ENCODE assay signal across 19 cellular contexts in genomic region chr19:579842-580155, GRCh38. TPM values are rescaled to one million over a fixed set of nuclear protein-coding genes. Genes with fewer than 3 reads are reported as not detected.
DNase-seq lines count a peak whose midpoint lies in the region; ATAC-seq, FAIRE-seq and TF ChIP-seq lines count a peak whose summit lies in the region.
"Had no signal": no experiment of that assay in that cellular context is flagged by ENCODE, and none has a peak within 500 bp of the region (broad histone marks: within the 10 kb centered on the region; RNA-seq: fewer than 3 reads in every experiment).

No MANE protein-coding gene starts in this region.

- no peak for FAIRE-seq in H1 (lab: Jason Lieb, UNC)
- FAIRE-seq: D721Med, GM19239 had no signal

- no peak overlapping the region for H4K91ac ChIP-seq in H1 (replicated peaks; ENCODE audit: insufficient read length, low read length)

- H3K27me3 ChIP-seq in heart left ventricle (no peaks in the 10 kb centered on the region), H1 (replicated peaks in 1 of 4; ENCODE audit: control insufficient read depth in 3 of 4, extremely low read depth in 1 of 4, insufficient read depth in 3 of 4, low read length in 3 of 4) (no peaks in the 10 kb centered on the region)

- peak overlapping the region; percentile 29; the same call in 1 of the 2 replicates for H4K8ac ChIP-seq in H1 (ENCODE audit: extremely low read depth, insufficient read depth, low read length)

- H3K36me3 ChIP-seq in heart left ventricle, result peaks cover 0 to 67% (median 39%) of the 10 kb centered on the region in 9 donors
- peaks cover 10 to 48% (median 27%) of the 10 kb centered on the region in 4 experiments; a peak in 6 of 8 replicates for H3K36me3 ChIP-seq in H1 (ENCODE audit: control insufficient read depth in 2 of 4, insufficient read depth in 4 of 4, low read length in 3 of 4)

- peaks cover 44 to 52% of the 10 kb centered on the region in 2 experiments for H4K20me1 ChIP-seq in H1 (replicated peaks in 1 of 2; ENCODE audit: control insufficient read depth in 1 of 2, insufficient read depth in 2 of 2, low read length in 2 of 2)

- ATAC-seq in heart left ventricle (no peak), Right ventricle myocardium superior (ENCODE audit: poor library complexity) (no peak)
- ATAC-seq: CD8-positive, alpha-beta T cell had no signal

- no peak overlapping the region for H2BK120ac ChIP-seq in H1 (replicated peaks; ENCODE audit: low read depth, low read length)

- H3K4me3 ChIP-seq in heart left ventricle (no peak overlapping the region), H1 (ENCODE audit: extremely low read depth in 1 of 4, insufficient read depth in 2 of 4, low read depth in 3 of 4, low read length in 4 of 4) (no peak overlapping the region)
- H3K4me3 ChIP-seq: GM23248 had no signal

- POLR2A ChIA-PET in H1 (lab: Charles Lee; ENCODE audit: partially characterized antibody), result interaction anchor here (0.6 to 0.8 kb wide), 2 partner anchors 23 to 36 kb away, joined by 3 read pairs; partner anchors contain the start of gene GZMM

- H3K79me1 ChIP-seq in H1 (ENCODE audit: low read depth, low read length), result peaks cover 14% of the 10 kb centered on the region

- TF ChIP-seq EP300 in H1 (IDR thresholded peaks at IDR 0.05; ENCODE audit: borderline replicate concordance in 1 of 2, low read depth in 2 of 2, low read length in 2 of 2), result no peak

- H2BK15ac ChIP-seq in H1 (ENCODE audit: low read length), result no peak overlapping the region

- no peak overlapping the region for H2AK5ac ChIP-seq in H1 (ENCODE audit: low read depth, low read length)

- H3K9ac ChIP-seq in H1 (replicated peaks in 1 of 4; ENCODE audit: extremely low read depth in 1 of 4, low read depth in 3 of 4, low read length in 3 of 4), result no peak overlapping the region
- H3K9ac ChIP-seq: GM23248 had no signal

- H2AFZ ChIP-seq in H1 (ENCODE audit: low read length), result no peak overlapping the region
- H2AFZ ChIP-seq: GM23248 had no signal

- CTCF ChIA-PET in H1 (lab: Charles Lee; ENCODE audit: partially characterized antibody), result no interaction called here

- H2BK20ac ChIP-seq in H1 (ENCODE audit: low read length), result no peak overlapping the region

- H3K79me2 ChIP-seq in H1 (ENCODE audit: control insufficient read depth in 1 of 2, insufficient read depth in 2 of 2, low read length in 2 of 2), result peaks cover 36 to 58% of the 10 kb centered on the region in 2 experiments

- no peak overlapping the region for H3K4me2 ChIP-seq in H1 (ENCODE audit: insufficient read depth in 1 of 2, low read depth in 2 of 2, low read length in 2 of 2)

- H3K23me2 ChIP-seq in H1 (ENCODE audit: low read depth, low read length), result no peaks in the 10 kb centered on the region; the same call in 1 of the 2 replicates

- H4K5ac ChIP-seq in H1 (ENCODE audit: insufficient read length, low read depth, low read length), result no peak overlapping the region

- TF ChIP-seq CTCF in heart left ventricle (IDR thresholded peaks at IDR 0.05) (no peak), H1 (IDR thresholded peaks at IDR 0.05; ENCODE audit: control extremely low read depth in 1 of 3, insufficient read depth in 1 of 3, low read depth in 1 of 3, low read length in 3 of 3) (no peak)

- 51 to 80% (median 65%) methylated on average over 11 of the region's 11 CpGs for WGBS in heart left ventricle, 4 donors
- 91% methylated on average over 11 of the region's 11 CpGs; no CpG with 5 or more reads in 1 of the 2 experiments for WGBS in H1 (ENCODE audit: extremely low coverage in 1 of 2, insufficient coverage in 1 of 2, insufficient read length in 1 of 2, insufficient replicate concordance in 2 of 2, low coverage in 1 of 2, low lambda C conversion rate in 2 of 2, missing lambda C conversion rate in 1 of 2), 2 experiments

- H3K27ac ChIP-seq in heart left ventricle (peak overlapping the region in 8 of 12 donors; percentile 30 to 99 (median 43)), H1 (ENCODE audit: low read depth, low read length) (no peak overlapping the region), substantia nigra (ENCODE audit: low read depth, low read length, poor library complexity, severe bottlenecking) (peak overlapping the region; percentile 21)
- H3K27ac ChIP-seq: 22Rv1, GM23248, HL-60 had no signal

- H3K18ac ChIP-seq in H1 (ENCODE audit: extremely low read depth, low read length), result no peak overlapping the region

- no peak for TF ChIP-seq RAD21 in H1 (IDR thresholded peaks at IDR 0.05 in 1 of 2, conservative IDR thresholded peaks at IDR 0.05 in 1 of 2; ENCODE audit: low read depth in 2 of 2, low read length in 2 of 2)

- peak in 1 of 5 donors; percentile 59 for DNase-seq in heart left ventricle
- DNase-seq in Right ventricle myocardium superior, result no peak
- DNase-seq in H1 (ENCODE audit: low read depth in 1 of 2, low spot score in 2 of 2), result no peak
- DNase-seq in substantia nigra (lab: John Stamatoyannopoulos, UW), result no peak
- no peak for DNase-seq in activated T-cell treated with anti-CD3 and anti-CD28 coated beads, Interleukin-2, amount 50 U/mL, for 1 hour
- no peak for DNase-seq in NCI-H69 (lab: John Stamatoyannopoulos, UW)
- DNase-seq: CD8-positive, alpha-beta T cell; COR-L47; DMS153; DMS79 treated with DMSO at 0.1 percent for 48 hours; GDM1; GM23248; H7 had no signal

- no peak for TF ChIP-seq POLR2A in heart left ventricle (IDR thresholded peaks at IDR 0.05)
- TF ChIP-seq POLR2A in H1 (IDR thresholded peaks at IDR 0.05; ENCODE audit: control extremely low read depth in 1 of 2, low read depth in 2 of 2, low read length in 2 of 2), result no peak

- H3K9me3 ChIP-seq in heart left ventricle, result no peaks in the 10 kb centered on the region
- H3K9me3 ChIP-seq in H1 (ENCODE audit: insufficient read depth in 2 of 2, low read depth in 1 of 2, low read length in 1 of 2), result no peaks in the 10 kb centered on the region

- H3K4ac ChIP-seq in H1 (replicated peaks; ENCODE audit: insufficient read length, low read depth, low read length), result no peak overlapping the region

- H3K56ac ChIP-seq in H1 (replicated peaks; ENCODE audit: insufficient read length, low read depth, low read length), result no peak overlapping the region

- no peak overlapping the region for H2BK5ac ChIP-seq in H1 (ENCODE audit: low read depth, low read length)

- H3K14ac ChIP-seq in H1 (ENCODE audit: insufficient read length), result no peak overlapping the region

- H2BK12ac ChIP-seq in H1 (ENCODE audit: low read depth, low read length), result no peak overlapping the region

- peaks cover 3 to 87% (median 44%) of the 10 kb centered on the region in 12 donors for H3K4me1 ChIP-seq in heart left ventricle
- H3K4me1 ChIP-seq in H1 (replicated peaks in 1 of 4; ENCODE audit: control insufficient read depth in 3 of 4, insufficient read depth in 4 of 4, low read length in 3 of 4), result peaks cover 0 to 18% (median 9%) of the 10 kb centered on the region in 4 experiments; a peak in 5 of 7 replicates

- H3K23ac ChIP-seq in H1 (ENCODE audit: insufficient read length), result no peak overlapping the region

- intact Hi-C loops in heart left ventricle (cut with DNase I), result loop anchor here in 2 of 10 donors (5.0 to 10.0 kb wide), 2 partner anchors 53 to 155 kb away; partner anchors contain the start of gene POLRMT (in 1 of the 2)
- intact Hi-C loops in Right ventricle myocardium superior (cut with DNase I), result no loop called here

RNA-seq across cellular contexts. Expression of gene BSG, which starts 7.4 kb away (rescaled TPM):
- total RNA-seq in heart left ventricle (1,000 to 10,000 TPM; 1,160 to 2,590 (median 1,462) TPM), Right ventricle myocardium superior (1,928 TPM)
- polyA plus RNA-seq in heart left ventricle (1,000 to 10,000 TPM in 1 of 2 donors, 100 to 1,000 TPM in 1; 727 to 2,989 TPM), H1 (2011; rRNA removed) (1,055 and 1,381 TPM in 2 replicates)
- 726 and 743 TPM in 2 replicates for total RNA-seq in H1 (2021; fragmentation: NEBNext Ultra II Directional; extraction: Animal tissue kit (Norgen Biotek cat#: 25700))
- polyA plus RNA-seq in H1 (2011; cell fraction: cytosol; rRNA removed), result 777 TPM
- polyA plus RNA-seq in H1 (2011; cell fraction: nucleus; rRNA removed), result 835 TPM
- polyA plus RNA-seq in H1 (2012, experiment 1 of 2), result 563 to 829 TPM (median 731 TPM) in 4 replicates
- 1,009 TPM for polyA plus RNA-seq in H1 (2012, experiment 2 of 2)
- polyA plus RNA-seq in H1 (2013, experiment 1 of 2), result 1,327 TPM
- 1,362 TPM for polyA plus RNA-seq in H1 (2013, experiment 2 of 2)
- polyA minus RNA-seq in H1 (2011; rRNA and poly(A)+ RNA removed), result 300 and 353 TPM in 2 replicates
- polyA minus RNA-seq in H1 (2011; cell fraction: cytosol; rRNA and poly(A)+ RNA removed), result 459 TPM
- 278 TPM for polyA minus RNA-seq in H1 (2011; cell fraction: nucleus; rRNA and poly(A)+ RNA removed)

RNA-seq across cellular contexts. Expression of gene HCN2, which starts 9.9 kb away (rescaled TPM):
- 10 to 100 TPM in 7 of 9 donors, 1 to 10 TPM in 2; 4.1 to 27.4 (median 15.4) TPM for total RNA-seq in heart left ventricle
- polyA plus RNA-seq in heart left ventricle, result 10 to 100 TPM in 1 of 2 donors, 1 to 10 TPM in 1; 4.8 to 22.4 TPM
- 4.1 TPM for total RNA-seq in Right ventricle myocardium superior
- 3.6 and 4.0 TPM in 2 replicates for total RNA-seq in H1 (2021; fragmentation: NEBNext Ultra II Directional; extraction: Animal tissue kit (Norgen Biotek cat#: 25700))
- polyA plus RNA-seq in H1 (2011; rRNA removed), result 1.0 and 1.9 TPM in 2 replicates
- 1.3 TPM for polyA plus RNA-seq in H1 (2011; cell fraction: cytosol; rRNA removed)
- polyA plus RNA-seq in H1 (2011; cell fraction: nucleus; rRNA removed), result 3.2 TPM
- polyA plus RNA-seq in H1 (2012, experiment 1 of 2), result 1.6 to 4.6 TPM (median 3.9 TPM) in 4 replicates
- 2.2 TPM for polyA plus RNA-seq in H1 (2012, experiment 2 of 2)
- polyA plus RNA-seq in H1 (2013, experiment 1 of 2), result 3.0 TPM
- polyA plus RNA-seq in H1 (2013, experiment 2 of 2), result 3.2 TPM
- 1.6 and 4.2 TPM in 2 replicates for polyA minus RNA-seq in H1 (2011; rRNA and poly(A)+ RNA removed)
- polyA minus RNA-seq in H1 (2011; cell fraction: cytosol; rRNA and poly(A)+ RNA removed), result 2.5 TPM
- 1.4 TPM for polyA minus RNA-seq in H1 (2011; cell fraction: nucleus; rRNA and poly(A)+ RNA removed)
- polyA plus RNA-seq: CD14-positive monocyte had no signal

RNA-seq across cellular contexts. Expression of gene GZMM, which starts 35.9 kb away (rescaled TPM):
- total RNA-seq in heart left ventricle (1 to 10 TPM in 2 of 9 donors, under 1 TPM in 2, not detected in 5; 0.40 to 3.0 (median 0.87) TPM), Right ventricle myocardium superior (0.32 TPM)
- polyA plus RNA-seq in heart left ventricle (under 1 TPM; 0.12 to 0.34 TPM), H1 (2011; rRNA removed) (0.09 and 0.19 TPM in 2 replicates)
- total RNA-seq in H1 (2021; fragmentation: NEBNext Ultra II Directional; extraction: Animal tissue kit (Norgen Biotek cat#: 25700)), result 0.32 and 0.59 TPM in 2 replicates
- polyA plus RNA-seq in H1 (2011; cell fraction: cytosol; rRNA removed), result 0.26 TPM
- polyA plus RNA-seq in H1 (2011; cell fraction: nucleus; rRNA removed), result 0.91 TPM
- 0.20 to 0.40 TPM in 2 of 4 replicates, not detected in the others for polyA plus RNA-seq in H1 (2012, experiment 1 of 2)
- polyA plus RNA-seq in H1 (2012, experiment 2 of 2), result 0.45 TPM
- 0.12 TPM for polyA plus RNA-seq in H1 (2013, experiment 1 of 2)
- 0.22 TPM for polyA plus RNA-seq in H1 (2013, experiment 2 of 2)
- polyA minus RNA-seq in H1 (2011; rRNA and poly(A)+ RNA removed), result not detected in 2 replicates
- polyA minus RNA-seq in H1 (2011; cell fraction: cytosol; rRNA and poly(A)+ RNA removed), result not detected
- polyA minus RNA-seq in H1 (2011; cell fraction: nucleus; rRNA and poly(A)+ RNA removed), result not detected
- total RNA-seq: GM23248 had no signal
- polyA plus RNA-seq: BJ, GM23248 had no signal

RNA-seq across cellular contexts. Expression of gene CDC34, which starts 48.2 kb away (rescaled TPM):
- total RNA-seq in heart left ventricle (100 to 1,000 TPM in 3 of 9 donors, 10 to 100 TPM in 6; 61.9 to 200 (median 84.6) TPM), Right ventricle myocardium superior (86.3 TPM)
- polyA plus RNA-seq in heart left ventricle (100 to 1,000 TPM; 122 to 148 TPM), H1 (2011; rRNA removed) (95.9 and 152 TPM in 2 replicates)
- 129 and 133 TPM in 2 replicates for total RNA-seq in H1 (2021; fragmentation: NEBNext Ultra II Directional; extraction: Animal tissue kit (Norgen Biotek cat#: 25700))
- 118 TPM for polyA plus RNA-seq in H1 (2011; cell fraction: cytosol; rRNA removed)
- 164 TPM for polyA plus RNA-seq in H1 (2011; cell fraction: nucleus; rRNA removed)
- 96.1 to 118 TPM (median 105 TPM) in 4 replicates for polyA plus RNA-seq in H1 (2012, experiment 1 of 2)
- 88.6 TPM for polyA plus RNA-seq in H1 (2012, experiment 2 of 2)
- 91.1 TPM for polyA plus RNA-seq in H1 (2013, experiment 1 of 2)
- polyA plus RNA-seq in H1 (2013, experiment 2 of 2), result 90.3 TPM
- polyA minus RNA-seq in H1 (2011; rRNA and poly(A)+ RNA removed), result 24.6 and 40.1 TPM in 2 replicates
- polyA minus RNA-seq in H1 (2011; cell fraction: cytosol; rRNA and poly(A)+ RNA removed), result 50.3 TPM
- polyA minus RNA-seq in H1 (2011; cell fraction: nucleus; rRNA and poly(A)+ RNA removed), result 45.6 TPM

RNA-seq across cellular contexts. Expression of gene POLRMT, which starts 53.5 kb away (rescaled TPM):
- 10 to 100 TPM; 32.0 to 78.0 (median 41.5) TPM for total RNA-seq in heart left ventricle
- 10 to 100 TPM; 38.8 to 75.2 TPM for polyA plus RNA-seq in heart left ventricle
- total RNA-seq in Right ventricle myocardium superior, result 54.5 TPM
- total RNA-seq in H1 (2021; fragmentation: NEBNext Ultra II Directional; extraction: Animal tissue kit (Norgen Biotek cat#: 25700)), result 110 and 111 TPM in 2 replicates
- 93.0 and 119 TPM in 2 replicates for polyA plus RNA-seq in H1 (2011; rRNA removed)
- 84.7 TPM for polyA plus RNA-seq in H1 (2011; cell fraction: cytosol; rRNA removed)
- polyA plus RNA-seq in H1 (2011; cell fraction: nucleus; rRNA removed), result 444 TPM
- polyA plus RNA-seq in H1 (2012, experiment 1 of 2), result 84.6 to 159 TPM (median 148 TPM) in 4 replicates
- polyA plus RNA-seq in H1 (2012, experiment 2 of 2), result 84.5 TPM
- polyA plus RNA-seq in H1 (2013, experiment 1 of 2), result 105 TPM
- polyA plus RNA-seq in H1 (2013, experiment 2 of 2), result 97.6 TPM
- 132 and 217 TPM in 2 replicates for polyA minus RNA-seq in H1 (2011; rRNA and poly(A)+ RNA removed)
- 86.2 TPM for polyA minus RNA-seq in H1 (2011; cell fraction: cytosol; rRNA and poly(A)+ RNA removed)
- polyA minus RNA-seq in H1 (2011; cell fraction: nucleus; rRNA and poly(A)+ RNA removed), result 105 TPM
